Comparison of ENCODE assay signal across 26 cellular contexts in genomic region chr2:176192351-176192750, GRCh38. TPM values are rescaled to one million over a fixed set of nuclear protein-coding genes. Genes with fewer than 3 reads are reported as not detected.
"Had no signal": no experiment of that assay in that cellular context is flagged by ENCODE, and none has a peak within 500 bp of the region (broad histone marks: within the 10 kb centered on the region; RNA-seq: fewer than 3 reads in every experiment).

No MANE protein-coding gene starts in this region.

- H3K4me2 ChIP-seq: PC-9 had no signal

- ATAC-seq: activated CD4-positive, alpha-beta T cell treated with anti-CD3 and anti-CD28 coated beads for 36 hours; activated T-helper 17 cell treated with anti-CD3 and anti-CD28 coated beads, Interleukin-2, amount 50 U/mL, for 72 hours; T-helper 17 cell had no signal

- H3K9me3 Mint-ChIP-seq: activated CD4-positive, alpha-beta memory T cell treated with anti-CD3 and anti-CD28 coated beads, Interleukin-2, amount 10 ng/mL, durations not matched to agents 7 days and 5 days; activated naive CD4-positive, alpha-beta T cell treated with anti-CD3 and anti-CD28 coated beads for 36 hours; activated T-helper 17 cell treated with anti-CD3 and anti-CD28 coated beads, Interleukin-2, amount 50 U/mL, for 72 hours had no signal

- DNase-seq: activated CD4-positive, alpha-beta memory T cell treated with anti-CD3 and anti-CD28 coated beads, Interleukin-2, amount 10 ng/mL, durations not matched to agents 7 days and 5 days; activated CD4-positive, alpha-beta T cell treated with anti-CD3 and anti-CD28 coated beads for 36 hours; activated CD4-positive, alpha-beta T cell treated with anti-CD3 and anti-CD28 coated beads, Interleukin-2, amount 50 U/mL, for 1 hour; activated gamma-delta T cell; activated naive CD4-positive, alpha-beta T cell treated with anti-CD3 and anti-CD28 coated beads for 36 hours; activated T-cell treated with anti-CD3 and anti-CD28 coated beads for 4 hours; activated T-cell treated with anti-CD3 and anti-CD28 coated beads, Interleukin-2, amount 50 U/mL, for 48 hours; amygdala; brain microvascular endothelial cell; Kasumi-1; KBM-7; NCI-H1048; NCI-H1694; NCI-H2029; NCI-H2107; NCI-H2171 treated with DMSO at 0.1 percent for 48 hours; NCI-H345; NCI-H510A; PC-9; SIG-M5; T-helper 17 cell had no signal

- H3K4me3 ChIP-seq: cardiac muscle cell, PC-9 had no signal

- H3K27ac Mint-ChIP-seq: activated CD4-positive, alpha-beta memory T cell treated with anti-CD3 and anti-CD28 coated beads, Interleukin-2, amount 10 ng/mL, durations not matched to agents 7 days and 5 days; activated CD4-positive, alpha-beta T cell treated with anti-CD3 and anti-CD28 coated beads for 36 hours; activated naive CD4-positive, alpha-beta T cell treated with anti-CD3 and anti-CD28 coated beads for 36 hours; activated naive CD8-positive, alpha-beta T cell; activated T-helper 17 cell treated with anti-CD3 and anti-CD28 coated beads, Interleukin-2, amount 50 U/mL, for 72 hours; T-helper 17 cell had no signal

- H3K36me3 ChIP-seq: brain microvascular endothelial cell, cardiac muscle cell had no signal

- H3K4me3 Mint-ChIP-seq: activated CD4-positive, alpha-beta memory T cell treated with anti-CD3 and anti-CD28 coated beads, Interleukin-2, amount 10 ng/mL, durations not matched to agents 7 days and 5 days; activated CD4-positive, alpha-beta T cell treated with anti-CD3 and anti-CD28 coated beads for 36 hours; activated naive CD4-positive, alpha-beta T cell treated with anti-CD3 and anti-CD28 coated beads for 36 hours; activated naive CD8-positive, alpha-beta T cell; activated T-helper 17 cell treated with anti-CD3 and anti-CD28 coated beads, Interleukin-2, amount 50 U/mL, for 72 hours; T-helper 17 cell had no signal

- H3K27ac ChIP-seq: brain microvascular endothelial cell, cardiac muscle cell, PC-9, VCaP had no signal

RNA-seq across cellular contexts. Expression of gene HOXD1, which starts 3.9 kb away (rescaled TPM):
- total RNA-seq: activated CD4-positive, alpha-beta memory T cell treated with anti-CD3 and anti-CD28 coated beads, Interleukin-2, amount 10 ng/mL, durations not matched to agents 7 days and 5 days; activated CD4-positive, alpha-beta T cell treated with anti-CD3 and anti-CD28 coated beads for 36 hours; activated CD8-positive, alpha-beta memory T cell treated with anti-CD3 and anti-CD28 coated beads for 36 hours; activated naive CD4-positive, alpha-beta T cell treated with anti-CD3 and anti-CD28 coated beads for 36 hours; activated T-helper 17 cell treated with anti-CD3 and anti-CD28 coated beads, Interleukin-2, amount 50 U/mL, for 72 hours; cardiac muscle cell; PC-9; T-helper 17 cell had no signal
- polyA plus RNA-seq: cardiac muscle cell had no signal

RNA-seq across cellular contexts. Expression of gene HOXD3, which starts 35.2 kb away (rescaled TPM):
- total RNA-seq: activated CD4-positive, alpha-beta memory T cell treated with anti-CD3 and anti-CD28 coated beads, Interleukin-2, amount 10 ng/mL, durations not matched to agents 7 days and 5 days; activated CD4-positive, alpha-beta T cell treated with anti-CD3 and anti-CD28 coated beads for 36 hours; activated CD8-positive, alpha-beta memory T cell treated with anti-CD3 and anti-CD28 coated beads for 36 hours; activated naive CD4-positive, alpha-beta T cell treated with anti-CD3 and anti-CD28 coated beads for 36 hours; activated T-helper 17 cell treated with anti-CD3 and anti-CD28 coated beads, Interleukin-2, amount 50 U/mL, for 72 hours; PC-9; T-helper 17 cell had no signal
- polyA plus RNA-seq: cardiac muscle cell had no signal

RNA-seq across cellular contexts. Expression of gene HOXD4, which starts 41.0 kb away (rescaled TPM):
- total RNA-seq: activated CD4-positive, alpha-beta memory T cell treated with anti-CD3 and anti-CD28 coated beads, Interleukin-2, amount 10 ng/mL, durations not matched to agents 7 days and 5 days; activated CD4-positive, alpha-beta T cell treated with anti-CD3 and anti-CD28 coated beads for 36 hours; activated CD8-positive, alpha-beta memory T cell treated with anti-CD3 and anti-CD28 coated beads for 36 hours; activated naive CD4-positive, alpha-beta T cell treated with anti-CD3 and anti-CD28 coated beads for 36 hours; activated T-helper 17 cell treated with anti-CD3 and anti-CD28 coated beads, Interleukin-2, amount 50 U/mL, for 72 hours; cardiac muscle cell; PC-9; T-helper 17 cell had no signal
- polyA plus RNA-seq: cardiac muscle cell had no signal
